Comparison of ENCODE assay signal across 16 cellular contexts in genomic region chr18:26309283-26309682, GRCh38.
DNase-seq lines count a peak whose midpoint lies in the region; ATAC-seq and TF ChIP-seq lines count a peak whose summit lies in the region.
"Had no signal": no experiment of that assay in that cellular context is flagged by ENCODE, and none has a peak within 500 bp of the region (broad histone marks: within the 10 kb centered on the region; RNA-seq: fewer than 3 reads in every experiment).

No MANE protein-coding gene starts in this region.

- H3K36me3 ChIP-seq in breast epithelium: no peaks in the 10 kb centered on the region
- H3K36me3 ChIP-seq: heart left ventricle had no signal

- H3K4me3 Mint-ChIP-seq in MCF 10A (ENCODE audit: unreplicated experiment): no peak overlapping the region
- H3K4me3 Mint-ChIP-seq: activated naive CD8-positive, alpha-beta T cell treated with anti-CD3 and anti-CD28 coated beads, Interleukin-2, amount 10 ng/mL, durations not matched to agents 7 days and 5 days; natural killer cell treated with Interleukin-12 subunit alpha and Interleukin-12 subunit beta and Interleukin-15 and Interleukin-18, amount 100 ng/mL, for 72 hours had no signal

- no peaks in the 10 kb centered on the region for H3K9me3 Mint-ChIP-seq in MCF 10A (ENCODE audit: unreplicated experiment)
- H3K9me3 Mint-ChIP-seq: activated naive CD8-positive, alpha-beta T cell treated with anti-CD3 and anti-CD28 coated beads, Interleukin-2, amount 10 ng/mL, durations not matched to agents 7 days and 5 days; natural killer cell treated with Interleukin-12 subunit alpha and Interleukin-12 subunit beta and Interleukin-15 and Interleukin-18, amount 100 ng/mL, for 72 hours had no signal

- CTCF ChIA-PET in MCF 10A (lab: Yijun Ruan, JAX): interaction anchor here (0.6 to 1.5 kb wide), 12 partner anchors 9 to 1952 kb away, joined by 3 to 5 read pairs (median 3); no protein-coding TSS in a partner anchor

- H3K4me3 ChIP-seq in breast epithelium: no peak overlapping the region
- H3K4me3 ChIP-seq: heart left ventricle had no signal

- H3K27me3 ChIP-seq in breast epithelium: no peaks in the 10 kb centered on the region
- H3K27me3 ChIP-seq: heart left ventricle had no signal

- H3K27ac ChIP-seq in breast epithelium: no peak overlapping the region
- H3K27ac ChIP-seq: heart left ventricle had no signal

- ATAC-seq in GM21576 (IDR thresholded peaks at IDR 0.05; ENCODE audit: unreplicated experiment): no peak
- ATAC-seq: heart left ventricle; natural killer cell treated with Interleukin-12 subunit alpha and Interleukin-12 subunit beta and Interleukin-15 and Interleukin-18, amount 100 ng/mL, for 72 hours had no signal

- no TSS peak for BruUV-seq in MCF 10A (replicated peaks; lab: Mats Ljungman, UMichigan)

- no peaks in the 10 kb centered on the region for H3K4me1 Mint-ChIP-seq in MCF 10A (ENCODE audit: insufficient read depth, unreplicated experiment)

- no peak overlapping the region for H3K27ac Mint-ChIP-seq in MCF 10A (ENCODE audit: low read depth, unreplicated experiment)
- H3K27ac Mint-ChIP-seq: activated naive CD8-positive, alpha-beta T cell treated with anti-CD3 and anti-CD28 coated beads, Interleukin-2, amount 10 ng/mL, durations not matched to agents 7 days and 5 days; natural killer cell treated with Interleukin-12 subunit alpha and Interleukin-12 subunit beta and Interleukin-15 and Interleukin-18, amount 100 ng/mL, for 72 hours had no signal

- TF ChIP-seq CTCF in MCF 10A (IDR thresholded peaks at IDR 0.05; ENCODE audit: unreplicated experiment) (no peak), breast epithelium (IDR thresholded peaks at IDR 0.05) (no peak)

- no peaks in the 10 kb centered on the region for H3K36me3 Mint-ChIP-seq in MCF 10A (ENCODE audit: insufficient read depth, unreplicated experiment)
- H3K36me3 Mint-ChIP-seq: natural killer cell treated with Interleukin-12 subunit alpha and Interleukin-12 subunit beta and Interleukin-15 and Interleukin-18, amount 100 ng/mL, for 72 hours had no signal

- H3K4me1 ChIP-seq in breast epithelium: no peaks in the 10 kb centered on the region
- H3K4me1 ChIP-seq: heart left ventricle had no signal

- H3K27me3 Mint-ChIP-seq in MCF 10A (ENCODE audit: insufficient read depth, unreplicated experiment): no peaks in the 10 kb centered on the region
- H3K27me3 Mint-ChIP-seq: activated naive CD8-positive, alpha-beta T cell treated with anti-CD3 and anti-CD28 coated beads, Interleukin-2, amount 10 ng/mL, durations not matched to agents 7 days and 5 days; natural killer cell treated with Interleukin-12 subunit alpha and Interleukin-12 subunit beta and Interleukin-15 and Interleukin-18, amount 100 ng/mL, for 72 hours had no signal

- POLR2A ChIA-PET in MCF 10A (lab: Yijun Ruan, JAX): interaction anchor here (0.7 to 1.4 kb wide), 2 partner anchors 9 to 312 kb away, joined by 3 read pairs; no protein-coding TSS in a partner anchor

- TF ChIP-seq POLR2A in breast epithelium (IDR thresholded peaks at IDR 0.05): no peak

- DNase-seq in MCF 10A (ENCODE audit: unreplicated experiment): peak; percentile 53
- DNase-seq in breast epithelium (ENCODE audit: low spot score in 2 of 2): no peak
- peak; percentile 32 for DNase-seq in amniotic stem cell (lab: John Stamatoyannopoulos, UW)
- DNase-seq in fibroblast of the conjunctiva (ENCODE audit: low read depth): peak; percentile 28
- no peak for DNase-seq in T-helper 1 cell
- DNase-seq in cerebellar cortex (ENCODE audit: low spot score): no peak
- no peak for DNase-seq in cerebellar nuclear complex (lab: John Stamatoyannopoulos, UW)
- DNase-seq: 8988T; activated naive CD8-positive, alpha-beta T cell treated with anti-CD3 and anti-CD28 coated beads, Interleukin-2, amount 10 ng/mL, durations not matched to agents 7 days and 5 days; central memory CD4-positive, alpha-beta T cell; DMS153; heart left ventricle; mesendoderm; NCI-H1930 had no signal

- intact Hi-C loops in MCF 10A (cut with micrococcal nuclease) (no loop called here), breast epithelium (cut with DNase I; ENCODE audit: low total_unique reads) (no loop called here)

- no peaks in the 10 kb centered on the region for H3K9me3 ChIP-seq in breast epithelium
- H3K9me3 ChIP-seq: heart left ventricle had no signal

Comparison
In these comparisons a context has a peak if more than half of its experiments do, and no peak if none do; other contexts are left out.
1. DNase-seq: peak in MCF 10A (single experiment), amniotic stem cell (single experiment) and fibroblast of the conjunctiva (single experiment); none in breast epithelium (0 of 2), T-helper 1 cell (0 of 5), cerebellar cortex (single experiment) and cerebellar nuclear complex (0 of 2).